ENCODE assay signal across 21 cellular contexts in genomic region chr4:4270529-4270928, GRCh38. TPM values are rescaled to one million over a fixed set of nuclear protein-coding genes. Genes with fewer than 3 reads are reported as not detected.
DNase-seq lines count a peak whose midpoint lies in the region; ATAC-seq lines count a peak whose summit lies in the region.
"Had no signal": no experiment of that assay in that cellular context is flagged by ENCODE, and none has a peak within 500 bp of the region (broad histone marks: within the 10 kb centered on the region; RNA-seq: fewer than 3 reads in every experiment).

No MANE protein-coding gene starts in this region.

- peaks cover 16% of the 10 kb centered on the region for H3K4me1 Mint-ChIP-seq in activated T-helper 17 cell treated with anti-CD3 and anti-CD28 coated beads, Interleukin-2, amount 50 U/mL, for 72 hours
- H3K4me1 Mint-ChIP-seq: GM23338 had no signal

- peak; percentile 40 for DNase-seq in NOMO-1 treated with DMSO at 0.1 percent for 48 hours (lab: John Stamatoyannopoulos, UW; ENCODE audit: unreplicated experiment)
- DNase-seq in NOMO-1 treated with dmso at 0.1 percent for 144 hours (lab: John Stamatoyannopoulos, UW; ENCODE audit: unreplicated experiment): no peak
- DNase-seq in ELR (ENCODE audit: low read depth): peak; percentile 60
- peak; percentile 60 for DNase-seq in iris pigment epithelial cell (ENCODE audit: low read depth)
- DNase-seq in NCI-H146 (lab: John Stamatoyannopoulos, UW): no peak
- DNase-seq in SIG-M5 (lab: John Stamatoyannopoulos, UW): no peak
- no peak for DNase-seq in LoVo (ENCODE audit: low spot score)
- DNase-seq: 8988T; activated CD4-positive, CD25-positive, alpha-beta regulatory T cell treated with anti-CD3 and anti-CD28 coated beads, Interleukin-2, amount 50 U/mL, for 72 hours; activated T-cell treated with anti-CD3 and anti-CD28 coated beads, Interleukin-2, amount 50 U/mL, for 4 hours; C1 segment of cervical spinal cord; MM.1S; NCI-H2107; sigmoid colon; stimulated activated CD4-positive, alpha-beta T cell treated with anti-CD3 and anti-CD28 coated beads, Interleukin-4, amount 100 ng/mL, for 4 hours had no signal

- no peaks in the 10 kb centered on the region for H3K9me3 Mint-ChIP-seq in activated T-helper 17 cell treated with anti-CD3 and anti-CD28 coated beads, Interleukin-2, amount 50 U/mL, for 72 hours
- H3K9me3 Mint-ChIP-seq: activated T-cell treated with anti-CD3 and anti-CD28 coated beads, Interleukin-2, amount 50 U/mL, for 4 hours; GM23338 had no signal

- H3K27me3 Mint-ChIP-seq in activated T-helper 17 cell treated with anti-CD3 and anti-CD28 coated beads, Interleukin-2, amount 50 U/mL, for 72 hours: no peaks in the 10 kb centered on the region

- H3K36me3 Mint-ChIP-seq in activated T-helper 17 cell treated with anti-CD3 and anti-CD28 coated beads, Interleukin-2, amount 50 U/mL, for 72 hours (ENCODE audit: low read depth): peaks cover 87% of the 10 kb centered on the region

- ATAC-seq in activated T-helper 17 cell treated with anti-CD3 and anti-CD28 coated beads, Interleukin-2, amount 50 U/mL, for 72 hours (replicated peaks): peak; percentile 50
- ATAC-seq: GM23338 had no signal

- H3K4me3 Mint-ChIP-seq in activated T-helper 17 cell treated with anti-CD3 and anti-CD28 coated beads, Interleukin-2, amount 50 U/mL, for 72 hours: no peak overlapping the region
- H3K4me3 Mint-ChIP-seq: GM23338 had no signal

- H3K27ac Mint-ChIP-seq in activated T-helper 17 cell treated with anti-CD3 and anti-CD28 coated beads, Interleukin-2, amount 50 U/mL, for 72 hours: peak overlapping the region; percentile 83
- H3K27ac Mint-ChIP-seq: GM23338 had no signal

RNA-seq across cellular contexts. Expression of gene LYAR, which starts 19.4 kb away (rescaled TPM):
- total RNA-seq in activated T-helper 17 cell treated with anti-CD3 and anti-CD28 coated beads, Interleukin-2, amount 50 U/mL, for 72 hours: 10 to 100 TPM; 25.2 to 57.8 TPM

RNA-seq across cellular contexts. Expression of gene ZBTB49, which starts 19.5 kb away (rescaled TPM):
- total RNA-seq in activated T-helper 17 cell treated with anti-CD3 and anti-CD28 coated beads, Interleukin-2, amount 50 U/mL, for 72 hours: 1 to 10 TPM; 3.5 to 7.6 TPM

RNA-seq across cellular contexts. Expression of gene TMEM128, which starts 22.5 kb away (rescaled TPM):
- 10 to 100 TPM in 1 of 2 donors, 1 to 10 TPM in 1; 9.1 to 13.1 TPM for total RNA-seq in activated T-helper 17 cell treated with anti-CD3 and anti-CD28 coated beads, Interleukin-2, amount 50 U/mL, for 72 hours

RNA-seq across cellular contexts. Expression of gene OTOP1, which starts 43.8 kb away (rescaled TPM):
- total RNA-seq in activated T-helper 17 cell treated with anti-CD3 and anti-CD28 coated beads, Interleukin-2, amount 50 U/mL, for 72 hours: not detected
- total RNA-seq: activated T-cell treated with anti-CD3 and anti-CD28 coated beads, Interleukin-2, amount 50 U/mL, for 4 hours; dermis microvascular lymphatic vessel endothelial cell; GM23338; mucosa of gallbladder; osteocyte; sigmoid colon; tibial nerve had no signal

Comparison
In these comparisons a context has a peak if more than half of its experiments do, and no peak if none do; other contexts are left out.
1. DNase-seq: peak in NOMO-1 treated with DMSO at 0.1 percent for 48 hours (single experiment), ELR (single experiment) and iris pigment epithelial cell (single experiment); none in NOMO-1 treated with dmso at 0.1 percent for 144 hours (single experiment), NCI-H146 (single experiment), SIG-M5 (single experiment) and LoVo (single experiment).